In genomic region chr1:92485374-92486250, GRCh38 we compare ENCODE assay signal across 8 cellular contexts. TPM values are rescaled to one million over a fixed set of nuclear protein-coding genes. Genes with fewer than 3 reads are reported as not detected.
DNase-seq lines count a peak whose midpoint lies in the region; ATAC-seq lines count a peak whose summit lies in the region.

No MANE protein-coding gene starts in this region.

- no peaks in the 10 kb centered on the region for H3K9me3 Mint-ChIP-seq in stimulated activated effector memory CD8-positive, alpha-beta T cell treated with anti-CD3 and anti-CD28 coated beads, Interleukin-12 subunit alpha, Interleukin-12 subunit beta, amount 100 ng/mL, for 72 hours

- H3K4me1 Mint-ChIP-seq in stimulated activated effector memory CD8-positive, alpha-beta T cell treated with anti-CD3 and anti-CD28 coated beads, Interleukin-12 subunit alpha, Interleukin-12 subunit beta, amount 100 ng/mL, for 72 hours, result peaks cover 37% of the 10 kb centered on the region

- H3K4me3 ChIP-seq in mucosa of rectum (ENCODE audit: low read length in 2 of 2), result peak overlapping the region; percentile 64 to 76

- H3K9ac ChIP-seq in mucosa of rectum (ENCODE audit: low read depth in 1 of 2, low read length in 2 of 2), result peak overlapping the region; percentile 60 to 71

- peak overlapping the region; percentile 90 for H3K4me3 Mint-ChIP-seq in stimulated activated effector memory CD8-positive, alpha-beta T cell treated with anti-CD3 and anti-CD28 coated beads, Interleukin-12 subunit alpha, Interleukin-12 subunit beta, amount 100 ng/mL, for 72 hours

- peak overlapping the region; percentile 93 for H3K27ac Mint-ChIP-seq in stimulated activated effector memory CD8-positive, alpha-beta T cell treated with anti-CD3 and anti-CD28 coated beads, Interleukin-12 subunit alpha, Interleukin-12 subunit beta, amount 100 ng/mL, for 72 hours

- peaks cover 19 to 30% of the 10 kb centered on the region in 2 donors for H3K27me3 ChIP-seq in mucosa of rectum (ENCODE audit: control insufficient read depth in 2 of 2, insufficient read depth in 2 of 2, low read length in 2 of 2)

- H3K4me1 ChIP-seq in mucosa of rectum (ENCODE audit: control insufficient read depth in 2 of 2, insufficient read depth in 2 of 2, low read length in 2 of 2), result peaks cover 24 to 30% of the 10 kb centered on the region in 2 donors

- no peaks in the 10 kb centered on the region for H3K9me3 ChIP-seq in mucosa of rectum (ENCODE audit: control insufficient read depth in 2 of 2, low read length in 2 of 2)

- H3K27ac ChIP-seq in mucosa of rectum (ENCODE audit: low read depth in 2 of 2, low read length in 2 of 2), result peak overlapping the region; percentile 61 to 83

- DNase-seq in NCI-H1417 (lab: John Stamatoyannopoulos, UW), result peak; percentile 10 to 77 (median 73)
- no peak for DNase-seq in NCI-H1417 treated with DMSO at 0.1 percent for 48 hours (lab: John Stamatoyannopoulos, UW)
- peak; percentile 74 for DNase-seq in NCI-H2029 (lab: John Stamatoyannopoulos, UW)
- DNase-seq in activated CD4-positive, alpha-beta T cell treated with anti-CD3 and anti-CD28 coated beads for 1 hour, result peak; percentile 73
- peak; percentile 39 for DNase-seq in dermis blood vessel endothelial cell
- DNase-seq in stimulated activated effector memory CD8-positive, alpha-beta T cell treated with anti-CD3 and anti-CD28 coated beads, Interleukin-12 subunit alpha, Interleukin-12 subunit beta, amount 100 ng/mL, for 72 hours (ENCODE audit: low spot score in 2 of 2), result peak; percentile 80 to 95

- ATAC-seq in HG02852 (IDR thresholded peaks at IDR 0.05; ENCODE audit: unreplicated experiment), result peak; percentile 44
- peak; percentile 71 for ATAC-seq in stimulated activated effector memory CD8-positive, alpha-beta T cell treated with anti-CD3 and anti-CD28 coated beads, Interleukin-12 subunit alpha, Interleukin-12 subunit beta, amount 100 ng/mL, for 72 hours

- H3K36me3 Mint-ChIP-seq in stimulated activated effector memory CD8-positive, alpha-beta T cell treated with anti-CD3 and anti-CD28 coated beads, Interleukin-12 subunit alpha, Interleukin-12 subunit beta, amount 100 ng/mL, for 72 hours, result peaks cover 59% of the 10 kb centered on the region

- no peaks in the 10 kb centered on the region for H3K36me3 ChIP-seq in mucosa of rectum (ENCODE audit: control insufficient read depth in 2 of 2, insufficient read depth in 2 of 2, low read length in 2 of 2)

RNA-seq across cellular contexts. Expression of gene GFI1, which starts 1.1 kb away (rescaled TPM):
- total RNA-seq in dermis blood vessel endothelial cell, result under 0.01 TPM in 1 of 2 replicates, not detected in the other
